ENCODE assay signal across 8 cellular contexts in the genomic region with DNA sequence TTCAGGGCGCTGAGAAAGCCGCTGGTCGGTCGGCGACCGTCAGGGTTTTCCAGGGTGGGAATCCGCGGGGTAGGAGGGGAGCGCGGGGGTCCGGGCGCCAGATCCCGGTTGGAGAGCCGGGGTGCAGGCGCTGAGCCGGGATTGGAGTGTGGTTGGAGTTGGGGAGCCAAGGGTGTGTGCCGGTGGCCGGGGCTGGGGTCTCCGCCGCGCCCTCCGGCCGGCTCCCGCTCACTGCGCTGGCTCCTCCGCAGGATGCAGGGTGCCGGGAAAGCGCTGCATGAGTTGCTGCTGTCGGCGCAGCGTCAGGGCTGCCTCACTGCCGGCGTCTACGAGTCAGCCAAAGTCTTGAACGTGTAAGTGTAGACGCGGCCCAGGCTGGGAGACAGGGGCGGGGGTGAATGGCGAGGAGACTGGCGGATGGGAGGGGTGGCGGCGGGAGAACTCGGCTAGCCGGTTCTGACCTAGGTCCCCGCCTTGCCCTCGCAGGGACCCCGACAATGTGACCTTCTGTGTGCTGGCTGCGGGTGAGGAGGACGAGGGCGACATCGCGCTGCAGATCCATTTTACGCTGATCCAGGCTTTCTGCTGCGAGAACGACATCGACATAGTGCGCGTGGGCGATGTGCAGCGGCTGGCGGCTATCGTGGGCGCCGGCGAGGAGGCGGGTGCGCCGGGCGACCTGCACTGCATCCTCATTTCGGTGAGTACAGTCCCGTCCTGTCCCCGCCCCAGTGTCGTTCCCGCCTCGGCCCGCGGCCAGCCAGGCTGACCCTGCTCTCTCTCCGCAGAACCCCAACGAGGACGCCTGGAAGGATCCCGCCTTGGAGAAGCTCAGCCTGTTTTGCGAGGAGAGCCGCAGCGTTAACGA. TPM values are rescaled to one million over a fixed set of nuclear protein-coding genes. Genes with fewer than 3 reads are reported as not detected.
DNase-seq lines count a peak whose midpoint lies in the region; ATAC-seq and TF ChIP-seq lines count a peak whose summit lies in the region.

No MANE protein-coding gene starts in this region.

- DNase-seq in SIG-M5 treated with dmso at 0.1 percent for 504 hours (lab: John Stamatoyannopoulos, UW; ENCODE audit: unreplicated experiment) (peak; percentile 13), SIG-M5 (lab: John Stamatoyannopoulos, UW) (no peak), SK-N-SH (peak; percentile 72), heart left ventricle (peak; percentile 53 to 85 (median 76)), osteocyte (ENCODE audit: extremely low spot score, unreplicated experiment) (no peak), upper lobe of right lung (peak; percentile 89), kidney glomerular epithelial cell (lab: John Stamatoyannopoulos, UW) (no peak)
- peak; percentile 61 for DNase-seq in activated naive CD8-positive, alpha-beta T cell treated with anti-CD3 and anti-CD28 coated beads, Interleukin-2, amount 50 U/mL, for 24 hours

- TF ChIP-seq EP300 in SK-N-SH (IDR thresholded peaks at IDR 0.05; ENCODE audit: borderline replicate concordance in 1 of 2, low read depth in 1 of 2, low read length in 1 of 2), result no peak

- intact Hi-C loops in heart left ventricle (cut with DNase I) (loop anchor here in 9 of 10 donors (1.0 to 10.0 kb wide), 22 partner anchors 52 to 398 kb away; no protein-coding TSS in a partner anchor), upper lobe of right lung (cut with DNase I) (no loop called here)

- H3K27ac ChIP-seq in SK-N-SH (ENCODE audit: low read depth in 2 of 2, low read length in 1 of 2) (peak overlapping the region in 1 of 2 experiments; percentile 91; a peak in 2 of 4 replicates), heart left ventricle (peak overlapping the region; percentile 87 to 98 (median 95)), upper lobe of right lung (peak overlapping the region; percentile 94)

- TF ChIP-seq POLR2A in heart left ventricle (IDR thresholded peaks at IDR 0.05), result peak in 1 of 2 donors; percentile 0

- H3K4me3 Mint-ChIP-seq in activated naive CD8-positive, alpha-beta T cell treated with anti-CD3 and anti-CD28 coated beads, Interleukin-2, amount 50 U/mL, for 24 hours, result peak overlapping the region; percentile 86
- H3K4me3 Mint-ChIP-seq in osteocyte (ENCODE audit: unreplicated experiment), result peak overlapping the region; percentile 75

- peak overlapping the region; percentile 91 for H3K4me2 ChIP-seq in SK-N-SH

- CTCF ChIA-PET in SK-N-SH (lab: Yijun Ruan, JAX), result interaction anchor here (0.7 to 17.1 kb wide), 15 partner anchors 15 to 498 kb away, joined by 3 to 604 read pairs (median 7); no protein-coding TSS in a partner anchor

- H3K9me2 ChIP-seq in SK-N-SH, result no peaks in the 10 kb centered on the region

- H3K27ac Mint-ChIP-seq in activated naive CD8-positive, alpha-beta T cell treated with anti-CD3 and anti-CD28 coated beads, Interleukin-2, amount 50 U/mL, for 24 hours, result peak overlapping the region; percentile 77
- no peak overlapping the region for H3K27ac Mint-ChIP-seq in osteocyte (ENCODE audit: unreplicated experiment)

- no peaks in the 10 kb centered on the region for H3K9me3 ChIP-seq in SK-N-SH
- H3K9me3 ChIP-seq in heart left ventricle, result no peaks in the 10 kb centered on the region
- no peaks in the 10 kb centered on the region for H3K9me3 ChIP-seq in upper lobe of right lung

- H3K9me3 Mint-ChIP-seq in activated naive CD8-positive, alpha-beta T cell treated with anti-CD3 and anti-CD28 coated beads, Interleukin-2, amount 50 U/mL, for 24 hours, result no peaks in the 10 kb centered on the region
- H3K9me3 Mint-ChIP-seq in osteocyte (ENCODE audit: unreplicated experiment), result no peaks in the 10 kb centered on the region

- H3K4me1 ChIP-seq in SK-N-SH (ENCODE audit: control insufficient read depth in 1 of 2, insufficient read depth in 2 of 2, low read depth in 1 of 2, low read length in 1 of 2) (peaks cover 24 to 36% of the 10 kb centered on the region in 2 experiments), heart left ventricle (peaks cover 6 to 48% (median 33%) of the 10 kb centered on the region in 12 donors), upper lobe of right lung (peaks cover 29% of the 10 kb centered on the region)

- TF ChIP-seq CTCF in SK-N-SH (IDR thresholded peaks at IDR 0.05) (no peak), heart left ventricle (IDR thresholded peaks at IDR 0.05) (peak in 1 of 12 donors; percentile 1), osteocyte (IDR thresholded peaks at IDR 0.05) (no peak), upper lobe of right lung (IDR thresholded peaks at IDR 0.05) (no peak)

- H4K20me1 ChIP-seq in SK-N-SH (ENCODE audit: insufficient read depth), result no peaks in the 10 kb centered on the region

- no peaks in the 10 kb centered on the region for H3K36me3 Mint-ChIP-seq in activated naive CD8-positive, alpha-beta T cell treated with anti-CD3 and anti-CD28 coated beads, Interleukin-2, amount 50 U/mL, for 24 hours (ENCODE audit: low read depth)
- H3K36me3 Mint-ChIP-seq in osteocyte (ENCODE audit: unreplicated experiment), result no peaks in the 10 kb centered on the region

- no peaks in the 10 kb centered on the region for H3K36me3 ChIP-seq in SK-N-SH (replicated peaks in 1 of 2; ENCODE audit: control insufficient read depth in 1 of 2, insufficient read depth in 2 of 2, low read length in 1 of 2)
- peaks cover 0 to 3% (median 0%) of the 10 kb centered on the region in 9 donors for H3K36me3 ChIP-seq in heart left ventricle
- no peaks in the 10 kb centered on the region for H3K36me3 ChIP-seq in upper lobe of right lung

- peaks cover 40% of the 10 kb centered on the region for H3K4me1 Mint-ChIP-seq in activated naive CD8-positive, alpha-beta T cell treated with anti-CD3 and anti-CD28 coated beads, Interleukin-2, amount 50 U/mL, for 24 hours
- H3K4me1 Mint-ChIP-seq in osteocyte (ENCODE audit: unreplicated experiment), result peaks cover 26% of the 10 kb centered on the region

- H3K9ac ChIP-seq in SK-N-SH, result peak overlapping the region; percentile 32; the same call in 1 of the 2 replicates

- H3K4me3 ChIP-seq in SK-N-SH (ENCODE audit: low read depth in 2 of 2, low read length in 1 of 2), result peak overlapping the region; percentile 47 to 61
- H3K4me3 ChIP-seq in heart left ventricle, result peak overlapping the region; percentile 64 to 95 (median 86)
- peak overlapping the region; percentile 74 for H3K4me3 ChIP-seq in upper lobe of right lung

- H3K27me3 ChIP-seq in SK-N-SH (ENCODE audit: insufficient read depth), result peaks cover 7% of the 10 kb centered on the region; the same call in 1 of the 2 replicates
- peaks cover 0 to 3% (median 0%) of the 10 kb centered on the region in 9 donors for H3K27me3 ChIP-seq in heart left ventricle
- no peaks in the 10 kb centered on the region for H3K27me3 ChIP-seq in upper lobe of right lung

- POLR2A ChIA-PET in SK-N-SH (lab: Yijun Ruan, JAX), result interaction anchor here (0.5 to 8.4 kb wide), 34 partner anchors 9 to 505 kb away, joined by 3 to 134 read pairs (median 4); no protein-coding TSS in a partner anchor

- ATAC-seq in activated naive CD8-positive, alpha-beta T cell treated with anti-CD3 and anti-CD28 coated beads, Interleukin-2, amount 50 U/mL, for 24 hours, result peak; percentile 27
- ATAC-seq in heart left ventricle (peak; percentile 3 to 53 (median 32)), upper lobe of right lung (peak; percentile 59)

- H3F3A ChIP-seq in SK-N-SH (replicated peaks; ENCODE audit: insufficient read depth), result peaks cover 27% of the 10 kb centered on the region

- 18% methylated on average over 48 of the region's 85 CpGs for WGBS in SK-N-SH (ENCODE audit: low lambda C conversion rate)
- 0 to 6% (median 0%) methylated on average over 24 to 85 of the region's 85 CpGs for WGBS in heart left ventricle, 4 donors

- no peak; the same call in none of the 2 replicates for TF ChIP-seq RAD21 in SK-N-SH (IDR thresholded peaks at IDR 0.05; ENCODE audit: low read length)

- H3K27me3 Mint-ChIP-seq in activated naive CD8-positive, alpha-beta T cell treated with anti-CD3 and anti-CD28 coated beads, Interleukin-2, amount 50 U/mL, for 24 hours, result peaks cover 11% of the 10 kb centered on the region
- H3K27me3 Mint-ChIP-seq in osteocyte (ENCODE audit: unreplicated experiment), result peaks cover 34% of the 10 kb centered on the region

- H3K79me2 ChIP-seq in SK-N-SH (ENCODE audit: insufficient read depth), result no peaks in the 10 kb centered on the region

- peak overlapping the region; percentile 86; the same call in 1 of the 2 replicates for H2AFZ ChIP-seq in SK-N-SH (ENCODE audit: low read depth)

TF ChIP-seq in SK-N-SH, 30 proteins besides CTCF, POLR2A, EP300 and RAD21:
- no peak for TF ChIP-seq POLR2AphosphoS5 (IDR thresholded peaks at IDR 0.05; ENCODE audit: low read depth, low read length)
- peak; percentile 53; the same call in 1 of the 2 replicates for TF ChIP-seq FOXJ3 (CRISPR knock-in tag; IDR thresholded peaks at IDR 0.05)
- no peak for TF ChIP-seq RFX5 (IDR thresholded peaks at IDR 0.05; ENCODE audit: low read length)

RNA-seq across cellular contexts. Expression of a gene that starts 0.6 kb away (rescaled TPM):
- polyA plus RNA-seq in SK-N-SH (2012; rRNA removed) (1.3 and 1.8 TPM in 2 replicates), heart left ventricle (100 to 1,000 TPM in 1 of 2 donors, 10 to 100 TPM in 1; 37.3 to 118 TPM)
- 0.98 and 1.4 TPM in 2 replicates for polyA plus RNA-seq in SK-N-SH (2012; cell fraction: cytosol; rRNA removed)
- 3.2 and 7.4 TPM in 2 replicates for polyA plus RNA-seq in SK-N-SH (2012; cell fraction: nucleus; rRNA removed)
- total RNA-seq in heart left ventricle (10 to 100 TPM in 8 of 9 donors, 1 to 10 TPM in 1; 9.9 to 45.5 (median 13.2) TPM), osteocyte (0.71 and 1.0 TPM in 2 replicates), upper lobe of right lung (19.8 TPM)

Comparison
In these comparisons a context has a peak if more than half of its experiments do, and no peak if none do; other contexts are left out.
1. DNase-seq: peak in SIG-M5 treated with dmso at 0.1 percent for 504 hours (single experiment), SK-N-SH (single experiment), activated naive CD8-positive, alpha-beta T cell treated with anti-CD3 and anti-CD28 coated beads, Interleukin-2, amount 50 U/mL, for 24 hours (single experiment), heart left ventricle (5 of 5) and upper lobe of right lung (single experiment); none in SIG-M5 (single experiment), osteocyte (single experiment) and kidney glomerular epithelial cell (single experiment).
2. Peak in every context shown above with its lines, with median percentiles within 50 percentile points of each other: H3K4me3 ChIP-seq and ATAC-seq.